Comparison of ENCODE assay signal across 20 cellular contexts in genomic region chr10:79451046-79451699, GRCh38.
"Had no signal": no experiment of that assay in that cellular context is flagged by ENCODE, and none has a peak within 500 bp of the region (broad histone marks: within the 10 kb centered on the region; RNA-seq: fewer than 3 reads in every experiment).

No MANE protein-coding gene starts in this region.

- H3K27ac Mint-ChIP-seq: activated CD4-positive, alpha-beta T cell treated with anti-CD3 and anti-CD28 coated beads, Interleukin-2, amount 10 ng/mL, durations not matched to agents 24 days and 14 days; activated CD8-positive, alpha-beta memory T cell treated with anti-CD3 and anti-CD28 coated beads, Interleukin-2, amount 10 ng/mL, durations not matched to agents 7 days and 5 days; activated naive CD4-positive, alpha-beta T cell treated with anti-CD3 and anti-CD28 coated beads, Interleukin-2, amount 50 U/mL, for 24 hours; activated T-cell treated with anti-CD3 and anti-CD28 coated beads, Interleukin-2, amount 50 U/mL, for 24 hours; activated T-helper 1 cell treated with anti-CD3 and anti-CD28 coated beads, Interleukin-12 subunit alpha, Interleukin-12 subunit beta, Interleukin-2, Interleukin-4 antibody, amounts not matched to agents 30 ng/mL and 10 ng/mL and 1 ng/mL, durations not matched to agents 14 hours and 24 hours and 36 hours; T-helper 1 cell treated with Interleukin-12 subunit alpha and Interleukin-12 subunit beta and Interleukin-4 antibody, amounts not matched to agents 30 μg/mL and 1 μg/mL, for 36 hours had no signal

- H3K27me3 ChIP-seq: breast epithelium, Peyer's patch had no signal

- H3K9me3 ChIP-seq: breast epithelium, Peyer's patch had no signal

- ATAC-seq: activated CD8-positive, alpha-beta memory T cell treated with anti-CD3 and anti-CD28 coated beads, Interleukin-2, amount 10 ng/mL, durations not matched to agents 7 days and 5 days had no signal

- H3K4me3 ChIP-seq: breast epithelium, Peyer's patch had no signal

- H3K36me3 ChIP-seq: breast epithelium, Peyer's patch had no signal

- H3K36me3 Mint-ChIP-seq: activated CD8-positive, alpha-beta memory T cell treated with anti-CD3 and anti-CD28 coated beads, Interleukin-2, amount 10 ng/mL, durations not matched to agents 7 days and 5 days; activated naive CD4-positive, alpha-beta T cell treated with anti-CD3 and anti-CD28 coated beads, Interleukin-2, amount 50 U/mL, for 24 hours; IgD-negative memory B cell had no signal

- H3K27ac ChIP-seq: breast epithelium had no signal

- H3K27me3 Mint-ChIP-seq: activated naive CD4-positive, alpha-beta T cell treated with anti-CD3 and anti-CD28 coated beads, Interleukin-2, amount 50 U/mL, for 24 hours had no signal

- H3K9me3 Mint-ChIP-seq: activated CD4-positive, alpha-beta T cell treated with anti-CD3 and anti-CD28 coated beads, Interleukin-2, amount 10 ng/mL, durations not matched to agents 24 days and 14 days; activated naive CD4-positive, alpha-beta T cell treated with anti-CD3 and anti-CD28 coated beads, Interleukin-2, amount 50 U/mL, for 24 hours; activated T-cell treated with anti-CD3 and anti-CD28 coated beads, Interleukin-2, amount 50 U/mL, for 24 hours; activated T-helper 1 cell treated with anti-CD3 and anti-CD28 coated beads, Interleukin-12 subunit alpha, Interleukin-12 subunit beta, Interleukin-2, Interleukin-4 antibody, amounts not matched to agents 30 ng/mL and 10 ng/mL and 1 ng/mL, durations not matched to agents 14 hours and 24 hours and 36 hours; IgD-negative memory B cell; T-helper 1 cell treated with Interleukin-12 subunit alpha and Interleukin-12 subunit beta and Interleukin-4 antibody, amounts not matched to agents 30 μg/mL and 1 μg/mL, for 36 hours had no signal

- DNase-seq: activated CD4-positive, alpha-beta T cell treated with anti-CD3 and anti-CD28 coated beads for 1 hour; activated CD4-positive, alpha-beta T cell treated with anti-CD3 and anti-CD28 coated beads, Interleukin-2, amount 10 ng/mL, durations not matched to agents 24 days and 14 days; activated CD4-positive, alpha-beta T cell treated with anti-CD3 and anti-CD28 coated beads, Interleukin-2, amount 50 U/mL, for 48 hours; activated CD8-positive, alpha-beta memory T cell treated with anti-CD3 and anti-CD28 coated beads, Interleukin-2, amount 10 ng/mL, durations not matched to agents 7 days and 5 days; activated effector memory CD4-positive, alpha-beta T cell treated with Interleukin-2 at 50 U/mL for 16 hours; activated naive CD4-positive, alpha-beta T cell; activated T-cell treated with anti-CD3 and anti-CD28 coated beads, Interleukin-2, amount 50 U/mL, for 24 hours; aorta; KG1; NCI-H1048; NCI-H1930; NCI-H2107; NCI-H510A treated with DMSO at 0.1 percent for 48 hours; SHP77 treated with DMSO at 0.1 percent for 48 hours had no signal

- H3K4me3 Mint-ChIP-seq: activated CD4-positive, alpha-beta T cell treated with anti-CD3 and anti-CD28 coated beads, Interleukin-2, amount 10 ng/mL, durations not matched to agents 24 days and 14 days; activated CD8-positive, alpha-beta memory T cell treated with anti-CD3 and anti-CD28 coated beads, Interleukin-2, amount 10 ng/mL, durations not matched to agents 7 days and 5 days; activated naive CD4-positive, alpha-beta T cell treated with anti-CD3 and anti-CD28 coated beads, Interleukin-2, amount 50 U/mL, for 24 hours; activated T-cell treated with anti-CD3 and anti-CD28 coated beads, Interleukin-2, amount 50 U/mL, for 24 hours; activated T-helper 1 cell treated with anti-CD3 and anti-CD28 coated beads, Interleukin-12 subunit alpha, Interleukin-12 subunit beta, Interleukin-2, Interleukin-4 antibody, amounts not matched to agents 30 ng/mL and 10 ng/mL and 1 ng/mL, durations not matched to agents 14 hours and 24 hours and 36 hours; T-helper 1 cell treated with Interleukin-12 subunit alpha and Interleukin-12 subunit beta and Interleukin-4 antibody, amounts not matched to agents 30 μg/mL and 1 μg/mL, for 36 hours had no signal
